Comparison of ENCODE assay signal across 8 cellular contexts in the genomic region with DNA sequence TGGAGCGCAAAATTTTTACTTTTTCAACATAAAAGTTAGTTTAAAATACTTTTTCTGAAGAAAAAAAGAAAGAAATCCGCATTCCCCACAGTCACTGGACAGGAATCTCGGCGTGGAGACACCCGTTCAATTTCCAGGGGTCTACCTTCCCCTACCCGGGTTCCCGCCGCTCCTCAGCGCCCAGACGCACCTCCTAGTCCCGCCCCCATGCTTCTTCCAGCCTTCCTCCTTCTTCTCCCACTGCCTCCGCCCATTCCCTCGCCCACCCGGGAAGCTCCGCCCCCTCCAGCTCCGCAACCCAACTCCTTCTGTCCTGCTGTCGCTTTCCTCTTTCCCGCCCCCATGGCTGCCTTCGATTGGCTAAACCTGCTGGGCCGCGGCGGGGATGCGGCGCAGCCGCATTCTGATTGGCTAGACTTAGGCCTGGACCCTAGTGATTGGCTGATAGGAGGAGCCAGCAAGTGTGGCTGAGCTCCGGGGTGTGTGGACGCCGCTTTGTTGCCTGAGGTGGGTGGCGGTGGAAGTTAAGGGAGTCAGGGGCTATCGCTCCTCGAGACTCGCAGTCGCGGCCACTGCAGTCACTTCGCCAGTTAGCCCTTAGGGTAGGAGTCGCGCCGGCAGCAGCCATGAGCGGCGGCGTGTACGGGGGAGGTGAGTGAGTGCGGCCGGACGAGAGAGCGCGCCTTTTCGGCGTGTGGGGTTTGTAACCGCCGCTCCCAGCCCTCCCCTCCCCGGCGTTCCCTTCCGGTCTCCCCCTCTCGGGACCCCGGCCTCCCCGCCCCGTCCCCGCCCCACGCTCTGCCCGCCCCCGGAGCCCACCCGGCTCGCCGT. TPM values are rescaled to one million over a fixed set of nuclear protein-coding genes. Genes with fewer than 3 reads are reported as not detected.
DNase-seq lines count a peak whose midpoint lies in the region; ATAC-seq and TF ChIP-seq lines count a peak whose summit lies in the region.

A gene (plus strand): TSS at position 460 of the 831 bp plus-strand sequence. CDS start 167 bp downstream, at position 627.

- H2BK120ac ChIP-seq in IMR-90 (ENCODE audit: low read depth, low read length) = peak within 1 kb of the TSS; percentile 86; the same call in 1 of the 2 replicates

- no peaks in the 10 kb centered on the region for H3K27me3 ChIP-seq in IMR-90 (ENCODE audit: control insufficient read depth, insufficient read depth, low read length)

- peak within 1 kb of the TSS; percentile 82 for H4K91ac ChIP-seq in IMR-90 (ENCODE audit: insufficient read depth, low read depth, low read length)

- H3K36me3 ChIP-seq in IMR-90 (ENCODE audit: control insufficient read depth, insufficient read depth, low read length) = no peaks in the 10 kb centered on the region

- peak within 1 kb of the TSS; percentile 84 for H3K9ac ChIP-seq in IMR-90 (ENCODE audit: low read depth, low read length)

- no peak within 1 kb of the TSS for H2BK20ac ChIP-seq in IMR-90 (ENCODE audit: low read depth, low read length)

- peak within 1 kb of the TSS; percentile 94 for H3K14ac ChIP-seq in IMR-90 (replicated peaks; ENCODE audit: low read depth, low read length)

- DNase-seq in DMS 273 (lab: John Stamatoyannopoulos, UW; ENCODE audit: unreplicated experiment) = peak; percentile 100
- DNase-seq in IMR-90 = peak; percentile 99
- peak; percentile 99 for DNase-seq in OCI-M1 (lab: John Stamatoyannopoulos, UW)
- peak; percentile 99 for DNase-seq in activated T-cell treated with anti-CD3 and anti-CD28 coated beads for 24 hours (ENCODE audit: low read depth)
- peak; percentile 98 for DNase-seq in epidermal melanocyte (ENCODE audit: insufficient read length, low spot score)
- DNase-seq in middle frontal gyrus (ENCODE audit: extremely low spot score, low spot score) = peak; percentile 97
- peak; percentile 98 to 99 for DNase-seq in stimulated activated CD8-positive, alpha-beta memory T cell treated with anti-CD3 and anti-CD28 coated beads, Interleukin-2, amount 100 ng/mL, for 48 hours (ENCODE audit: low read depth in 2 of 2)

- WGBS in IMR-90 (ENCODE audit: extremely low coverage in 2 of 2, insufficient read length in 1 of 2), 2 experiments = 0% methylated on average over 9 of the region's 65 CpGs; no CpG with 5 or more reads in 1 of the 2 experiments

- H3K4me3 ChIP-seq in IMR-90 (ENCODE audit: insufficient read depth, low read depth, low read length) = peak within 1 kb of the TSS; percentile 86

- no peaks in the 10 kb centered on the region; the same call in 1 of the 2 replicates for H3K9me1 ChIP-seq in IMR-90 (ENCODE audit: insufficient read depth, low read length)

- peaks cover 0 to 32% of the 10 kb centered on the region in 2 experiments; a peak in 3 of 4 replicates for H3K79me1 ChIP-seq in IMR-90 (ENCODE audit: low read depth in 1 of 2, low read length in 2 of 2)

- H3K4me1 ChIP-seq in IMR-90 (ENCODE audit: control insufficient read depth, insufficient read depth, low read length) = peaks cover 2% of the 10 kb centered on the region; the same call in 1 of the 2 replicates

- ATAC-seq in GM21528 (IDR thresholded peaks at IDR 0.05; ENCODE audit: low FRiP score, unreplicated experiment) (peak; percentile 96), IMR-90 (ENCODE audit: low read depth) (peak; percentile 95)

- H3K4me2 ChIP-seq in IMR-90 (ENCODE audit: low read depth, low read length) = peak within 1 kb of the TSS; percentile 97

- peak within 1 kb of the TSS; percentile 96 for H3K4ac ChIP-seq in IMR-90 (ENCODE audit: low read depth, low read length)

- TF ChIP-seq RAD21 in IMR-90 (IDR thresholded peaks at IDR 0.05; ENCODE audit: low read length) = no peak

- H3K18ac ChIP-seq in IMR-90 (ENCODE audit: low read depth, low read length) = no peak within 1 kb of the TSS; the same call in 1 of the 2 replicates

- in situ Hi-C loops in IMR-90 (cut with MboI; ENCODE audit: low sequenced_read_pairs) = loop anchor here (25.0 kb wide), 1 partner anchor 550 kb away; no protein-coding TSS in a partner anchor

- H2AK9ac ChIP-seq in IMR-90 (replicated peaks; ENCODE audit: low read depth, low read length, poor library complexity) = peak within 1 kb of the TSS; percentile 94

- H4K8ac ChIP-seq in IMR-90 (ENCODE audit: low read depth in 2 of 2, low read length in 2 of 2) = peak within 1 kb of the TSS; percentile 58 to 95

- POLR2A ChIA-PET in IMR-90 (lab: Charles Lee; ENCODE audit: unreplicated experiment) = interaction anchor here (0.7 kb wide), 1 partner anchor 195 kb away, joined by 5 read pairs; no protein-coding TSS in a partner anchor

- peak within 1 kb of the TSS; percentile 70; the same call in 1 of the 3 replicates for H2BK15ac ChIP-seq in IMR-90 (ENCODE audit: low read depth, low read length)

- peak; percentile 83 for TF ChIP-seq POLR2A in IMR-90 (IDR thresholded peaks at IDR 0.05; ENCODE audit: low read depth, low read length)

- H2AK5ac ChIP-seq in IMR-90 (ENCODE audit: low read depth, low read length) = peak within 1 kb of the TSS; percentile 61; the same call in 1 of the 2 replicates

- H3K27ac ChIP-seq in IMR-90 (ENCODE audit: insufficient read depth, low read length) = peak within 1 kb of the TSS; percentile 93

- H2AFZ ChIP-seq in IMR-90 (replicated peaks; ENCODE audit: low read length, poor library complexity) = peak within 1 kb of the TSS; percentile 100

- no peak for TF ChIP-seq CTCF in IMR-90 (conservative IDR thresholded peaks at IDR 0.05; ENCODE audit: low read depth, low read length)

- no TSS peak for BruUV-seq in IMR-90 (replicated peaks; lab: Mats Ljungman, UMichigan)

- no peaks in the 10 kb centered on the region for H4K20me1 ChIP-seq in IMR-90 (ENCODE audit: insufficient read depth, low read length)

- no peaks in the 10 kb centered on the region for H3K9me3 ChIP-seq in IMR-90 (ENCODE audit: control insufficient read depth, insufficient read depth, low read length)

- H3K56ac ChIP-seq in IMR-90 (ENCODE audit: extremely low read depth, insufficient read depth, low read length) = peak within 1 kb of the TSS; percentile 80; the same call in 1 of the 2 replicates

- peak within 1 kb of the TSS; percentile 82 for H3K23ac ChIP-seq in IMR-90 (ENCODE audit: low read depth, low read length)

- CTCF ChIA-PET in IMR-90 (lab: Yijun Ruan, JAX) = interaction anchor here (0.6 to 1.2 kb wide), 5 partner anchors 28 to 858 kb away, joined by 3 to 8 read pairs (median 3); no protein-coding TSS in a partner anchor

- dilution Hi-C loops in IMR-90 (cut with HindIII; ENCODE audit: low sequenced_read_pairs, unreplicated experiment) = no loop called here

- intact Hi-C loops in IMR-90 (cut with micrococcal nuclease) = no loop called here

- peak within 1 kb of the TSS; percentile 50; the same call in 1 of the 2 replicates for H4K5ac ChIP-seq in IMR-90 (ENCODE audit: low read depth, low read length)

- H2BK5ac ChIP-seq in IMR-90 (ENCODE audit: low read depth, low read length, poor library complexity, severe bottlenecking) = peak within 1 kb of the TSS; percentile 89

TF ChIP-seq in IMR-90, 13 proteins besides CTCF, POLR2A, EP300 and RAD21:
- peak; percentile 57; the same call in 1 of the 2 replicates for TF ChIP-seq FOS (IDR thresholded peaks at IDR 0.05; ENCODE audit: low read depth, low read length)
- TF ChIP-seq, protein P1, sequence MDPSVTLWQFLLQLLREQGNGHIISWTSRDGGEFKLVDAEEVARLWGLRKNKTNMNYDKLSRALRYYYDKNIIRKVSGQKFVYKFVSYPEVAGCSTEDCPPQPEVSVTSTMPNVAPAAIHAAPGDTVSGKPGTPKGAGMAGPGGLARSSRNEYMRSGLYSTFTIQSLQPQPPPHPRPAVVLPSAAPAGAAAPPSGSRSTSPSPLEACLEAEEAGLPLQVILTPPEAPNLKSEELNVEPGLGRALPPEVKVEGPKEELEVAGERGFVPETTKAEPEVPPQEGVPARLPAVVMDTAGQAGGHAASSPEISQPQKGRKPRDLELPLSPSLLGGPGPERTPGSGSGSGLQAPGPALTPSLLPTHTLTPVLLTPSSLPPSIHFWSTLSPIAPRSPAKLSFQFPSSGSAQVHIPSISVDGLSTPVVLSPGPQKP (IDR thresholded peaks at IDR 0.05; ENCODE audit: borderline replicate concordance, low read depth, low read length) = no peak
- peak; percentile 28; the same call in 1 of the 2 replicates for TF ChIP-seq MAZ (IDR thresholded peaks at IDR 0.05; ENCODE audit: borderline replicate concordance, low read depth, low read length)
- TF ChIP-seq CEBPB (IDR thresholded peaks at IDR 0.05; ENCODE audit: low read depth, low read length) = no peak
- no peak for TF ChIP-seq BHLHE40 (IDR thresholded peaks at IDR 0.05; ENCODE audit: low read depth, low read length)
- TF ChIP-seq MAFK (IDR thresholded peaks at IDR 0.05; ENCODE audit: low read depth, low read length) = no peak
- no peak for TF ChIP-seq RCOR1 (IDR thresholded peaks at IDR 0.05; ENCODE audit: insufficient replicate concordance, low read length)
- 0 out of 2 replicates have a peak, but pooled peaks have one; percentile 3 for TF ChIP-seq RFX5 (IDR thresholded peaks at IDR 0.05; ENCODE audit: low read depth, low read length)
- no peak for TF ChIP-seq SMC3 (IDR thresholded peaks at IDR 0.05; ENCODE audit: low read depth, low read length)
- TF ChIP-seq NFE2L2 (IDR thresholded peaks at IDR 0.05; ENCODE audit: low read depth, low read length) = no peak
- TF ChIP-seq MXI1 (IDR thresholded peaks at IDR 0.05; ENCODE audit: borderline replicate concordance, low read depth, low read length) = 0 out of 2 replicates have a peak, but pooled peaks have one; percentile 51
- TF ChIP-seq CHD1 (IDR thresholded peaks at IDR 0.05; ENCODE audit: low read depth, low read length) = no peak
- TF ChIP-seq, protein P2, sequence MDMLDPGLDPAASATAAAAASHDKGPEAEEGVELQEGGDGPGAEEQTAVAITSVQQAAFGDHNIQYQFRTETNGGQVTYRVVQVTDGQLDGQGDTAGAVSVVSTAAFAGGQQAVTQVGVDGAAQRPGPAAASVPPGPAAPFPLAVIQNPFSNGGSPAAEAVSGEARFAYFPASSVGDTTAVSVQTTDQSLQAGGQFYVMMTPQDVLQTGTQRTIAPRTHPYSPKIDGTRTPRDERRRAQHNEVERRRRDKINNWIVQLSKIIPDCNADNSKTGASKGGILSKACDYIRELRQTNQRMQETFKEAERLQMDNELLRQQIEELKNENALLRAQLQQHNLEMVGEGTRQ (IDR thresholded peaks at IDR 0.05; ENCODE audit: low read depth, low read length) = no peak

RNA-seq across cellular contexts. Expression of the gene that starts here (rescaled TPM):
- total RNA-seq in IMR-90 (2012; rRNA removed) = 70.1 and 115 TPM in 2 replicates
- 40.3 and 48.3 TPM in 2 replicates for polyA plus RNA-seq in IMR-90 (2012; rRNA removed)
- polyA plus RNA-seq in IMR-90 (2012; cell fraction: cytosol; rRNA removed) = 35.7 and 55.9 TPM in 2 replicates
- polyA plus RNA-seq in IMR-90 (2012; cell fraction: nucleus; rRNA removed; ENCODE audit: low replicate concordance) = 24.2 and 53.3 TPM in 2 replicates

Comparison
In these comparisons a context has a peak if more than half of its experiments do, and no peak if none do; other contexts are left out.
1. Peak in every context shown above with its lines: DNase-seq, ATAC-seq, H3K4me3 ChIP-seq and H3K27ac ChIP-seq.